ENCODE assay signal across 12 cellular contexts in genomic region chr1:10691740-10692125, GRCh38.
DNase-seq lines count a peak whose midpoint lies in the region; ATAC-seq and TF ChIP-seq lines count a peak whose summit lies in the region.
"Had no signal": no experiment of that assay in that cellular context is flagged by ENCODE, and none has a peak within 500 bp of the region (broad histone marks: within the 10 kb centered on the region; RNA-seq: fewer than 3 reads in every experiment).

No MANE protein-coding gene starts in this region.

- H3K9ac ChIP-seq in GM23248 = no peak overlapping the region

- no peak overlapping the region for H3K27ac Mint-ChIP-seq in activated CD8-positive, alpha-beta T cell treated with anti-CD3 and anti-CD28 coated beads for 36 hours
- no peak overlapping the region for H3K27ac Mint-ChIP-seq in activated CD8-positive, alpha-beta T cell treated with anti-CD3 and anti-CD28 coated beads, Interleukin-2, amount 10 ng/mL, durations not matched to agents 7 days and 5 days

- TF ChIP-seq POLR2A in esophagus muscularis mucosa (IDR thresholded peaks at IDR 0.05; ENCODE audit: low read depth) (no peak), uterus (IDR thresholded peaks at IDR 0.05) (no peak)

- no peak for TF ChIP-seq EP300 in esophagus muscularis mucosa (IDR thresholded peaks at IDR 0.05)

- POLR2A ChIA-PET in activated CD8-positive, alpha-beta T cell treated with anti-CD3 and anti-CD28 coated beads for 36 hours (lab: Charles Lee) = no interaction called here
- POLR2A ChIA-PET in activated CD8-positive, alpha-beta T cell treated with anti-CD3 and anti-CD28 coated beads, Interleukin-2, amount 10 ng/mL, durations not matched to agents 7 days and 5 days (lab: Charles Lee) = no interaction called here

- ATAC-seq in activated CD8-positive, alpha-beta T cell treated with anti-CD3 and anti-CD28 coated beads for 36 hours = peak; percentile 22
- no peak for ATAC-seq in activated CD8-positive, alpha-beta T cell treated with anti-CD3 and anti-CD28 coated beads, Interleukin-2, amount 10 ng/mL, durations not matched to agents 7 days and 5 days
- no peak for ATAC-seq in HG02759 (IDR thresholded peaks at IDR 0.05; ENCODE audit: unreplicated experiment)

- H3K4me1 Mint-ChIP-seq in activated CD8-positive, alpha-beta T cell treated with anti-CD3 and anti-CD28 coated beads for 36 hours (ENCODE audit: low read depth) = peaks cover 32% of the 10 kb centered on the region
- peaks cover 18% of the 10 kb centered on the region for H3K4me1 Mint-ChIP-seq in activated CD8-positive, alpha-beta T cell treated with anti-CD3 and anti-CD28 coated beads, Interleukin-2, amount 10 ng/mL, durations not matched to agents 7 days and 5 days (ENCODE audit: low read depth)

- H3F3A ChIP-seq in GM23248 (ENCODE audit: insufficient read depth) = no peaks in the 10 kb centered on the region

- H3K36me3 Mint-ChIP-seq in activated CD8-positive, alpha-beta T cell treated with anti-CD3 and anti-CD28 coated beads for 36 hours (ENCODE audit: low read depth) = no peaks in the 10 kb centered on the region
- H3K36me3 Mint-ChIP-seq in activated CD8-positive, alpha-beta T cell treated with anti-CD3 and anti-CD28 coated beads, Interleukin-2, amount 10 ng/mL, durations not matched to agents 7 days and 5 days (ENCODE audit: low read depth) = no peaks in the 10 kb centered on the region
- H3K36me3 Mint-ChIP-seq: natural killer cell treated with Interleukin-12 subunit alpha and Interleukin-12 subunit beta and Interleukin-15 and Interleukin-18, amount 100 ng/mL, for 72 hours had no signal

- WGBS in GM23248 (ENCODE audit: low coverage in 1 of 2, low lambda C conversion rate in 2 of 2, missing lambda C conversion rate in 2 of 2), 2 experiments = 85 to 100% methylated on average over 1 of the region's 1 CpG
- 33% methylated on average over 1 of the region's 1 CpG for WGBS in esophagus muscularis mucosa

- no peak overlapping the region for H3K4me2 ChIP-seq in GM23248 (ENCODE audit: unreplicated experiment)

- no peak overlapping the region for H2AFZ ChIP-seq in GM23248

- intact Hi-C loops in activated CD8-positive, alpha-beta T cell treated with anti-CD3 and anti-CD28 coated beads for 36 hours (cut with micrococcal nuclease) = loop anchor here (5.0 to 10.0 kb wide), 3 partner anchors 103 to 253 kb away; partner anchors contain the start of gene CASZ1
- intact Hi-C loops in esophagus muscularis mucosa (cut with DNase I) (no loop called here), uterus (cut with DNase I; ENCODE audit: low total_unique reads) (no loop called here)

- H3K79me2 ChIP-seq in GM23248 (ENCODE audit: insufficient read depth) = no peaks in the 10 kb centered on the region

- H3K9me3 ChIP-seq in GM23248 (ENCODE audit: low read depth) = no peaks in the 10 kb centered on the region
- no peaks in the 10 kb centered on the region for H3K9me3 ChIP-seq in esophagus muscularis mucosa
- H3K9me3 ChIP-seq in uterus = no peaks in the 10 kb centered on the region

- H3K36me3 ChIP-seq in GM23248 (ENCODE audit: low read depth) = no peaks in the 10 kb centered on the region
- H3K36me3 ChIP-seq in esophagus muscularis mucosa = no peaks in the 10 kb centered on the region
- no peaks in the 10 kb centered on the region for H3K36me3 ChIP-seq in uterus

- H3K27ac ChIP-seq in GM23248 (no peak overlapping the region), esophagus muscularis mucosa (replicated peaks in 1 of 4) (peak overlapping the region; percentile 93 to 97 (median 94)), skin epidermis (peak overlapping the region in 12 of 21 experiments; percentile 1 to 93 (median 63)), uterus (no peak overlapping the region)

- CTCF ChIA-PET in activated CD8-positive, alpha-beta T cell treated with anti-CD3 and anti-CD28 coated beads for 36 hours (lab: Charles Lee) = interaction anchor here (0.9 to 1.1 kb wide), 5 partner anchors 174 to 215 kb away, joined by 3 to 4 read pairs (median 3); no protein-coding TSS in a partner anchor
- CTCF ChIA-PET in activated CD8-positive, alpha-beta T cell treated with anti-CD3 and anti-CD28 coated beads, Interleukin-2, amount 10 ng/mL, durations not matched to agents 7 days and 5 days (lab: Charles Lee) = interaction anchor here (0.6 to 2.3 kb wide), 5 partner anchors 8 to 214 kb away, joined by 3 to 6 read pairs (median 4); no protein-coding TSS in a partner anchor

- H3K27me3 Mint-ChIP-seq in activated CD8-positive, alpha-beta T cell treated with anti-CD3 and anti-CD28 coated beads for 36 hours = peaks cover 4% of the 10 kb centered on the region
- H3K27me3 Mint-ChIP-seq in activated CD8-positive, alpha-beta T cell treated with anti-CD3 and anti-CD28 coated beads, Interleukin-2, amount 10 ng/mL, durations not matched to agents 7 days and 5 days (ENCODE audit: low read depth) = peaks cover 6% of the 10 kb centered on the region
- H3K27me3 Mint-ChIP-seq: central memory CD8-positive, alpha-beta T cell had no signal

- no peaks in the 10 kb centered on the region for H3K9me2 ChIP-seq in GM23248 (ENCODE audit: insufficient read depth)

- H3K27me3 ChIP-seq in GM23248 (replicated peaks; ENCODE audit: insufficient read depth) (no peaks in the 10 kb centered on the region), esophagus muscularis mucosa (no peaks in the 10 kb centered on the region), uterus (no peaks in the 10 kb centered on the region)

- no peak for TF ChIP-seq CTCF in activated CD8-positive, alpha-beta T cell treated with anti-CD3 and anti-CD28 coated beads for 36 hours (IDR thresholded peaks at IDR 0.05)
- TF ChIP-seq CTCF in esophagus muscularis mucosa (IDR thresholded peaks at IDR 0.05) (no peak), uterus (IDR thresholded peaks at IDR 0.05) (no peak)

- no peak overlapping the region for H3K4me3 Mint-ChIP-seq in activated CD8-positive, alpha-beta T cell treated with anti-CD3 and anti-CD28 coated beads for 36 hours
- H3K4me3 Mint-ChIP-seq in activated CD8-positive, alpha-beta T cell treated with anti-CD3 and anti-CD28 coated beads, Interleukin-2, amount 10 ng/mL, durations not matched to agents 7 days and 5 days = no peak overlapping the region

- in situ Hi-C loops in GM23248 (cut with MboI) = no loop called here
- in situ Hi-C loops in ACHN (cut with HindIII; ENCODE audit: low pct_ligation_motif_present, low pct_unique_long_range_greater_than_20kb, low sequenced_read_pairs) = no loop called here

- H4K20me1 ChIP-seq in GM23248 (ENCODE audit: insufficient read depth) = no peaks in the 10 kb centered on the region

- no peaks in the 10 kb centered on the region for H3K9me3 Mint-ChIP-seq in activated CD8-positive, alpha-beta T cell treated with anti-CD3 and anti-CD28 coated beads for 36 hours
- H3K9me3 Mint-ChIP-seq in activated CD8-positive, alpha-beta T cell treated with anti-CD3 and anti-CD28 coated beads, Interleukin-2, amount 10 ng/mL, durations not matched to agents 7 days and 5 days (ENCODE audit: insufficient read depth) = no peaks in the 10 kb centered on the region
- H3K9me3 Mint-ChIP-seq: activated T-helper 1 cell treated with anti-CD3 and anti-CD28 coated beads, Interleukin-12 subunit alpha, Interleukin-12 subunit beta, Interleukin-2, Interleukin-4 antibody, amounts not matched to agents 30 ng/mL and 10 ng/mL and 1 ng/mL, durations not matched to agents 14 hours and 24 hours and 36 hours; central memory CD8-positive, alpha-beta T cell; natural killer cell treated with Interleukin-12 subunit alpha and Interleukin-12 subunit beta and Interleukin-15 and Interleukin-18, amount 100 ng/mL, for 72 hours had no signal

- no peaks in the 10 kb centered on the region for H3K4me1 ChIP-seq in GM23248 (ENCODE audit: insufficient read depth)
- H3K4me1 ChIP-seq in esophagus muscularis mucosa = peaks cover 78 to 84% (median 79%) of the 10 kb centered on the region in 4 donors
- H3K4me1 ChIP-seq in uterus = peaks cover 0 to 9% of the 10 kb centered on the region in 2 donors

- H3K4me3 ChIP-seq in GM23248 (no peak overlapping the region), esophagus muscularis mucosa (peak overlapping the region in 3 of 4 donors; percentile 72 to 92 (median 85)), skin epidermis (no peak overlapping the region), uterus (no peak overlapping the region)

- peak; percentile 37 for DNase-seq in activated CD8-positive, alpha-beta T cell treated with anti-CD3 and anti-CD28 coated beads for 36 hours
- no peak for DNase-seq in activated CD8-positive, alpha-beta T cell treated with anti-CD3 and anti-CD28 coated beads, Interleukin-2, amount 10 ng/mL, durations not matched to agents 7 days and 5 days
- DNase-seq in GM23248 (peak; percentile 61), esophagus muscularis mucosa (ENCODE audit: extremely low spot score) (no peak), ACHN (no peak), uterus (no peak)
- DNase-seq: NCI-H2171 had no signal

Comparison
In these comparisons a context has a peak if more than half of its experiments do, and no peak if none do; other contexts are left out.
1. DNase-seq: peak in activated CD8-positive, alpha-beta T cell treated with anti-CD3 and anti-CD28 coated beads for 36 hours (single experiment) and GM23248 (single experiment); none in activated CD8-positive, alpha-beta T cell treated with anti-CD3 and anti-CD28 coated beads, Interleukin-2, amount 10 ng/mL, durations not matched to agents 7 days and 5 days (single experiment), esophagus muscularis mucosa (single experiment), ACHN (single experiment) and uterus (0 of 2).
2. H3K27ac ChIP-seq: peak in esophagus muscularis mucosa (4 of 4) and skin epidermis (12 of 21); none in GM23248 (single experiment) and uterus (0 of 2).
3. H3K4me3 ChIP-seq: peak in esophagus muscularis mucosa (3 of 4); none in GM23248 (single experiment), skin epidermis (0 of 7) and uterus (0 of 2).